ENCODE assay signal across 27 cellular contexts in genomic region chr5:140287776-140288521, GRCh38.
"Had no signal": no experiment of that assay in that cellular context is flagged by ENCODE, and none has a peak within 500 bp of the region (broad histone marks: within the 10 kb centered on the region; RNA-seq: fewer than 3 reads in every experiment).

No MANE protein-coding gene starts in this region.

- H3K27me3 ChIP-seq: heart right ventricle, ovary, stomach, thyroid gland, upper lobe of left lung, vagina had no signal

- H3K9me3 ChIP-seq: heart right ventricle, ovary, stomach, thyroid gland, upper lobe of left lung, vagina had no signal

- H3K4me3 Mint-ChIP-seq: activated B cell treated with CpG ODN at 0.5 μM for 24 hours; activated CD8-positive, alpha-beta T cell treated with anti-CD3 and anti-CD28 coated beads for 36 hours; activated naive CD8-positive, alpha-beta T cell; naive thymus-derived CD4-positive, alpha-beta T cell; stimulated activated memory B cell treated with anti-CD40 and anti-IgM and Interleukin-4, amounts not matched to agents 10 μg/mL and 1 μg/mL and 100 μg/mL, for 72 hours; T-helper 2 cell treated with Interferon-gamma antibody and Interleukin-4, amounts not matched to agents 5 μg/mL and 100 μg/mL, for 36 hours had no signal

- H3K27ac ChIP-seq: ovary, skin epidermis, stomach, thyroid gland, upper lobe of left lung, vagina had no signal

- H3K36me3 ChIP-seq: heart right ventricle, ovary, stomach, thyroid gland, upper lobe of left lung, vagina had no signal

- DNase-seq: activated B cell treated with CpG ODN at 0.5 μM for 24 hours; activated CD4-positive, alpha-beta T cell treated with anti-CD3 and anti-CD28 coated beads, Interleukin-2, amount 50 U/mL, for 1 hour; activated CD8-positive, alpha-beta T cell treated with anti-CD3 and anti-CD28 coated beads for 36 hours; activated effector memory CD4-positive, alpha-beta T cell treated with Interleukin-2 at 50 U/mL for 16 hours; activated naive CD4-positive, alpha-beta T cell treated with Interleukin-2 at 50 U/mL for 16 hours; anterior cingulate cortex; cortex of kidney; foreskin fibroblast; heart right ventricle; midbrain; naive thymus-derived CD4-positive, alpha-beta T cell; ovary; stimulated activated CD4-positive, alpha-beta T cell treated with anti-CD3 and anti-CD28 coated beads, Interleukin-12 subunit alpha, Interleukin-12 subunit beta, amount 100 ng/mL, for 4 hours; stimulated activated CD4-positive, alpha-beta T cell treated with anti-CD3 and anti-CD28 coated beads, Interleukin-4, amount 100 ng/mL, for 24 hours; stimulated activated CD8-positive, alpha-beta memory T cell treated with anti-CD3 and anti-CD28 coated beads, Interleukin-4, amount 100 ng/mL, for 48 hours; stomach; thyroid gland; upper lobe of left lung had no signal

- H3K36me3 Mint-ChIP-seq: brain had no signal

- FAIRE-seq: endothelial cell of umbilical vein had no signal

- H3K27ac Mint-ChIP-seq: activated B cell treated with CpG ODN at 0.5 μM for 24 hours; activated CD8-positive, alpha-beta T cell treated with anti-CD3 and anti-CD28 coated beads for 36 hours; activated naive CD8-positive, alpha-beta T cell; progenitor cell of endocrine pancreas; stimulated activated memory B cell treated with anti-CD40 and anti-IgM and Interleukin-4, amounts not matched to agents 10 μg/mL and 1 μg/mL and 100 μg/mL, for 72 hours; T-helper 2 cell treated with Interferon-gamma antibody and Interleukin-4, amounts not matched to agents 5 μg/mL and 100 μg/mL, for 36 hours had no signal

- H3K9me3 Mint-ChIP-seq: activated B cell treated with CpG ODN at 0.5 μM for 24 hours; activated CD8-positive, alpha-beta T cell treated with anti-CD3 and anti-CD28 coated beads for 36 hours; brain; naive thymus-derived CD4-positive, alpha-beta T cell; stimulated activated memory B cell treated with anti-CD40 and anti-IgM and Interleukin-4, amounts not matched to agents 10 μg/mL and 1 μg/mL and 100 μg/mL, for 72 hours; T-helper 2 cell treated with Interferon-gamma antibody and Interleukin-4, amounts not matched to agents 5 μg/mL and 100 μg/mL, for 36 hours had no signal

- ATAC-seq: activated CD8-positive, alpha-beta T cell treated with anti-CD3 and anti-CD28 coated beads for 36 hours; heart right ventricle; naive thymus-derived CD4-positive, alpha-beta T cell; sciatic nerve; stimulated activated memory B cell treated with anti-CD40 and anti-IgM and Interleukin-4, amounts not matched to agents 10 μg/mL and 1 μg/mL and 100 μg/mL, for 72 hours had no signal

- H3K4me3 ChIP-seq: heart right ventricle, ovary, skin epidermis, stomach, thyroid gland, upper lobe of left lung, vagina had no signal

- H3K27me3 Mint-ChIP-seq: activated B cell treated with CpG ODN at 0.5 μM for 24 hours; activated CD8-positive, alpha-beta T cell treated with anti-CD3 and anti-CD28 coated beads for 36 hours; activated naive CD8-positive, alpha-beta T cell; brain; naive thymus-derived CD4-positive, alpha-beta T cell; progenitor cell of endocrine pancreas; stimulated activated memory B cell treated with anti-CD40 and anti-IgM and Interleukin-4, amounts not matched to agents 10 μg/mL and 1 μg/mL and 100 μg/mL, for 72 hours had no signal
